2 cellular contexts compared by ENCODE assay signal in genomic region chr12:75727577-75727976, GRCh38.
A peak's percentile ranks its signal among the peaks of the same experiment; 100 is the strongest.
TF ChIP-seq lines count a peak whose summit lies in the region.

No MANE protein-coding gene starts in this region.

TF ChIP-seq in A549, 52 proteins besides CTCF, POLR2A, EP300 and RAD21:
- TF ChIP-seq CEBPB (IDR thresholded peaks at IDR 0.05) = peak in 1 of 2 experiments; percentile 26; a peak in 2 of 4 replicates
- no peak for TF ChIP-seq GATA3 (IDR thresholded peaks at IDR 0.05; ENCODE audit: borderline replicate concordance)
- TF ChIP-seq MAZ (IDR thresholded peaks at IDR 0.05; ENCODE audit: borderline replicate concordance, low read depth, low read length) = no peak
- no peak for TF ChIP-seq REST (IDR thresholded peaks at IDR 0.05)
- TF ChIP-seq HOXB5 (CRISPR knock-in tag; IDR thresholded peaks at IDR 0.05) = no peak

TF ChIP-seq in K562, 482 proteins besides CTCF, POLR2A, EP300 and RAD21:
- TF ChIP-seq TAF7 (tag; IDR thresholded peaks at IDR 0.05) (no peak), NCOA6 (IDR thresholded peaks at IDR 0.05) (no peak), PHB (CRISPR knock-in tag; IDR thresholded peaks at IDR 0.05) (no peak), GTF2A2 (tag; IDR thresholded peaks at IDR 0.05) (no peak), CEBPG (CRISPR knock-in tag; IDR thresholded peaks at IDR 0.05) (no peak), CEBPG (tag; conservative IDR thresholded peaks at IDR 0.05 in 1 of 2, IDR thresholded peaks at IDR 0.05 in 1 of 2) (peak in 1 of 2 experiments; percentile 46; a peak in 2 of 4 replicates), CEBPB (tag; IDR thresholded peaks at IDR 0.05) (peak; percentile 50), KLF10 (CRISPR knock-in tag; IDR thresholded peaks at IDR 0.05) (no peak), ZNF24 (IDR thresholded peaks at IDR 0.05) (no peak), ZNF280B (CRISPR knock-in tag; IDR thresholded peaks at IDR 0.05) (no peak), THAP12 (CRISPR knock-in tag; IDR thresholded peaks at IDR 0.05) (no peak)
TF ChIP-seq in K562: peak in this region for 2.
